9 cellular contexts compared by ENCODE assay signal in genomic region chr1:209627349-209628196, GRCh38. TPM values are rescaled to one million over a fixed set of nuclear protein-coding genes. Genes with fewer than 3 reads are reported as not detected.
DNase-seq lines count a peak whose midpoint lies in the region; ATAC-seq, FAIRE-seq and TF ChIP-seq lines count a peak whose summit lies in the region.
"Had no signal": no experiment of that assay in that cellular context is flagged by ENCODE, and none has a peak within 500 bp of the region (broad histone marks: within the 10 kb centered on the region; RNA-seq: fewer than 3 reads in every experiment).

No MANE protein-coding gene starts in this region.

- H3K27ac Mint-ChIP-seq in naive thymus-derived CD8-positive, alpha-beta T cell = peak overlapping the region in 1 of 10 donors; percentile 53
- H3K27ac Mint-ChIP-seq in stimulated activated memory B cell treated with anti-CD40 and anti-IgM and Interleukin-4, amounts not matched to agents 10 μg/mL and 1 μg/mL and 100 μg/mL, for 72 hours = no peak overlapping the region
- H3K27ac Mint-ChIP-seq: T-helper 1 cell treated with Interleukin-12 subunit alpha and Interleukin-12 subunit beta and Interleukin-4 antibody, amounts not matched to agents 30 μg/mL and 1 μg/mL, for 36 hours had no signal

- no peak overlapping the region for H3K27ac ChIP-seq in OCI-LY1 (ENCODE audit: low read depth, low read length, poor library complexity, severe bottlenecking)

- peaks cover 0 to 2% (median 0%) of the 10 kb centered on the region in 5 donors for H3K27me3 Mint-ChIP-seq in naive thymus-derived CD8-positive, alpha-beta T cell
- peaks cover 28% of the 10 kb centered on the region for H3K27me3 Mint-ChIP-seq in stimulated activated memory B cell treated with anti-CD40 and anti-IgM and Interleukin-4, amounts not matched to agents 10 μg/mL and 1 μg/mL and 100 μg/mL, for 72 hours

- POLR2A ChIA-PET in naive thymus-derived CD8-positive, alpha-beta T cell (lab: Charles Lee) = no interaction called here

- H3K9ac ChIP-seq in OCI-LY1 (ENCODE audit: low read length) = no peak overlapping the region

- no peaks in the 10 kb centered on the region for H3K36me3 ChIP-seq in OCI-LY1 (ENCODE audit: insufficient read depth, low read length)

- TF ChIP-seq CTCF in OCI-LY1 (IDR thresholded peaks at IDR 0.05; ENCODE audit: low read length) = peak; percentile 89

- H2AFZ ChIP-seq in OCI-LY1 (ENCODE audit: low read length) = no peak overlapping the region

- no peaks in the 10 kb centered on the region for H3K9me3 Mint-ChIP-seq in naive thymus-derived CD8-positive, alpha-beta T cell
- no peaks in the 10 kb centered on the region for H3K9me3 Mint-ChIP-seq in stimulated activated memory B cell treated with anti-CD40 and anti-IgM and Interleukin-4, amounts not matched to agents 10 μg/mL and 1 μg/mL and 100 μg/mL, for 72 hours
- H3K9me3 Mint-ChIP-seq: T-helper 1 cell treated with Interleukin-12 subunit alpha and Interleukin-12 subunit beta and Interleukin-4 antibody, amounts not matched to agents 30 μg/mL and 1 μg/mL, for 36 hours had no signal

- no peaks in the 10 kb centered on the region for H3K79me2 ChIP-seq in OCI-LY1 (ENCODE audit: insufficient read depth, low read length)

- H3K36me3 Mint-ChIP-seq in naive thymus-derived CD8-positive, alpha-beta T cell = no peaks in the 10 kb centered on the region
- H3K36me3 Mint-ChIP-seq in stimulated activated memory B cell treated with anti-CD40 and anti-IgM and Interleukin-4, amounts not matched to agents 10 μg/mL and 1 μg/mL and 100 μg/mL, for 72 hours = no peaks in the 10 kb centered on the region

- H3K4me2 ChIP-seq in OCI-LY1 (ENCODE audit: low read length) = no peak overlapping the region

- H3K9me3 ChIP-seq in OCI-LY1 (ENCODE audit: low read length) = no peaks in the 10 kb centered on the region

- H3K27me3 ChIP-seq in OCI-LY1 (ENCODE audit: insufficient read depth, low read length) = 0 out of 2 replicates have a peak, but pooled peaks cover 4% of the 10 kb centered on the region

- H3K4me1 ChIP-seq in OCI-LY1 (ENCODE audit: insufficient read depth, low read length, severe bottlenecking) = no peaks in the 10 kb centered on the region

- no peaks in the 10 kb centered on the region for H3F3A ChIP-seq in OCI-LY1 (ENCODE audit: insufficient read depth, low read length)

- H3K9me2 ChIP-seq in OCI-LY1 (ENCODE audit: low read depth, low read length) = no peaks in the 10 kb centered on the region

- FAIRE-seq in HTR-8/SVneo (lab: Jason Lieb, UNC) = peak; percentile 97

- peak; percentile 76 for ATAC-seq in GM21360 (IDR thresholded peaks at IDR 0.05; ENCODE audit: unreplicated experiment)
- peak; percentile 54 for ATAC-seq in esophagus mucosa
- peak; percentile 73 to 85 for ATAC-seq in naive thymus-derived CD8-positive, alpha-beta T cell
- peak; percentile 73 for ATAC-seq in stimulated activated memory B cell treated with anti-CD40 and anti-IgM and Interleukin-4, amounts not matched to agents 10 μg/mL and 1 μg/mL and 100 μg/mL, for 72 hours

- no peak overlapping the region for H3K4me3 ChIP-seq in OCI-LY1 (ENCODE audit: low read depth, low read length, poor library complexity, severe bottlenecking)

- peaks cover 0 to 7% (median 3%) of the 10 kb centered on the region in 4 donors for H3K4me1 Mint-ChIP-seq in naive thymus-derived CD8-positive, alpha-beta T cell
- H3K4me1 Mint-ChIP-seq in stimulated activated memory B cell treated with anti-CD40 and anti-IgM and Interleukin-4, amounts not matched to agents 10 μg/mL and 1 μg/mL and 100 μg/mL, for 72 hours = peaks cover 22% of the 10 kb centered on the region

- no peaks in the 10 kb centered on the region for H4K20me1 ChIP-seq in OCI-LY1 (ENCODE audit: insufficient read depth, low read length)

- DNase-seq in COR-L47 (lab: John Stamatoyannopoulos, UW) (peak; percentile 69), HTR-8/SVneo (ENCODE audit: insufficient read length, low spot score) (peak; percentile 83), activated T-cell treated with anti-CD3 and anti-CD28 coated beads for 4 hours (peak; percentile 73)
- peak; percentile 46 to 84 (median 66) for DNase-seq in naive thymus-derived CD8-positive, alpha-beta T cell

- no peak overlapping the region for H3K4me3 Mint-ChIP-seq in naive thymus-derived CD8-positive, alpha-beta T cell
- no peak overlapping the region for H3K4me3 Mint-ChIP-seq in stimulated activated memory B cell treated with anti-CD40 and anti-IgM and Interleukin-4, amounts not matched to agents 10 μg/mL and 1 μg/mL and 100 μg/mL, for 72 hours
- H3K4me3 Mint-ChIP-seq: T-helper 1 cell treated with Interleukin-12 subunit alpha and Interleukin-12 subunit beta and Interleukin-4 antibody, amounts not matched to agents 30 μg/mL and 1 μg/mL, for 36 hours had no signal

RNA-seq across cellular contexts. Expression of gene LAMB3, which starts 24.7 kb away (rescaled TPM):
- total RNA-seq in esophagus mucosa = 76.7 TPM
- under 1 TPM; 0.73 to 0.93 TPM for total RNA-seq in naive thymus-derived CD8-positive, alpha-beta T cell
- polyA plus RNA-seq in naive thymus-derived CD8-positive, alpha-beta T cell = under 1 TPM in 2 of 3 donors, not detected in 1; 0.42 to 0.86 TPM

RNA-seq across cellular contexts. Expression of gene CAMK1G, which starts 44.1 kb away (rescaled TPM):
- not detected for total RNA-seq in esophagus mucosa
- not detected for total RNA-seq in naive thymus-derived CD8-positive, alpha-beta T cell
- polyA plus RNA-seq in naive thymus-derived CD8-positive, alpha-beta T cell = not detected

RNA-seq across cellular contexts. Expression of gene G0S2, which starts 47.6 kb away (rescaled TPM):
- total RNA-seq in esophagus mucosa = 2.3 TPM
- total RNA-seq in naive thymus-derived CD8-positive, alpha-beta T cell = not detected
- not detected for polyA plus RNA-seq in naive thymus-derived CD8-positive, alpha-beta T cell

Comparison
In these comparisons a context has a peak if more than half of its experiments do, and no peak if none do; other contexts are left out.
1. RNA of gene LAMB3, which starts 24.7 kb away (total RNA-seq): 76.7 TPM in esophagus mucosa (single experiment); 0.73 to 0.93 TPM in naive thymus-derived CD8-positive, alpha-beta T cell; every median in the first group is over 10 times any median in the second.
2. Peak in every context shown above with its lines, with median percentiles within 50 percentile points of each other: DNase-seq and ATAC-seq.